Comparison of ENCODE assay signal across 19 cellular contexts in genomic region chr17:57522436-57523005, GRCh38.
DNase-seq lines count a peak whose midpoint lies in the region; ATAC-seq lines count a peak whose summit lies in the region.
"Had no signal": no experiment of that assay in that cellular context is flagged by ENCODE, and none has a peak within 500 bp of the region (broad histone marks: within the 10 kb centered on the region; RNA-seq: fewer than 3 reads in every experiment).

No MANE protein-coding gene starts in this region.

- WGBS in mesodermal cell (ENCODE audit: insufficient coverage in 2 of 2), 2 experiments: 92 to 100% methylated on average over 4 to 5 of the region's 5 CpGs

- peaks cover 60% of the 10 kb centered on the region for H3K4me1 ChIP-seq in mesodermal cell (ENCODE audit: control insufficient read depth, insufficient read depth, low read length, poor library complexity, severe bottlenecking)
- H3K4me1 ChIP-seq: transverse colon had no signal

- H3K36me3 ChIP-seq in mesodermal cell (ENCODE audit: control insufficient read depth, insufficient read depth, low read length): peaks cover 13% of the 10 kb centered on the region
- H3K36me3 ChIP-seq: ascending aorta, left lung, transverse colon had no signal

- DNase-seq in NCI-H345 (lab: John Stamatoyannopoulos, UW) (peak; percentile 16), NCI-H345 treated with DMSO at 0.1 percent for 48 hours (lab: John Stamatoyannopoulos, UW; ENCODE audit: unreplicated experiment) (no peak), RPMI7951 (ENCODE audit: low read depth) (peak; percentile 36), NOMO-1 treated with DMSO at 0.1 percent for 48 hours (lab: John Stamatoyannopoulos, UW; ENCODE audit: unreplicated experiment) (no peak)
- no peak for DNase-seq in activated T-cell treated with anti-CD3 and anti-CD28 coated beads, Interleukin-2, amount 50 U/mL, for 1 hour
- DNase-seq: activated CD4-positive, alpha-beta T cell treated with anti-CD3 and anti-CD28 coated beads, Interleukin-2, amount 10 ng/mL, durations not matched to agents 7 days and 5 days; activated CD8-positive, alpha-beta memory T cell treated with anti-CD3 and anti-CD28 coated beads, Interleukin-2, amount 50 U/mL, for 48 hours; activated naive CD4-positive, alpha-beta T cell; CD4-positive, alpha-beta T cell; left lung; naive thymus-derived CD4-positive, alpha-beta T cell; NCI-H2029 treated with DMSO at 0.1 percent for 48 hours; RPMI8226; stimulated activated CD4-positive, alpha-beta T cell treated with anti-CD3 and anti-CD28 coated beads, Interleukin-12 subunit alpha, Interleukin-12 subunit beta, amount 100 ng/mL, for 4 hours; transverse colon had no signal

- no peaks in the 10 kb centered on the region for H3K9me3 ChIP-seq in mesodermal cell (ENCODE audit: control insufficient read depth, low read length)
- H3K9me3 ChIP-seq: ascending aorta, left lung, transverse colon had no signal

- H3K27ac ChIP-seq in mesodermal cell (ENCODE audit: low read depth, low read length, severe bottlenecking) (peak overlapping the region; percentile 37), temporal lobe (ENCODE audit: low read depth, low read length) (peak overlapping the region; percentile 7)
- H3K27ac ChIP-seq: left lung, transverse colon had no signal

- no peak for ATAC-seq in HG02642 (IDR thresholded peaks at IDR 0.05; ENCODE audit: poor library complexity, unreplicated experiment)
- ATAC-seq: naive thymus-derived CD4-positive, alpha-beta T cell had no signal

- no peak overlapping the region for H3K4me3 ChIP-seq in mesodermal cell (ENCODE audit: extremely low read depth, insufficient read depth, low read length, poor library complexity, severe bottlenecking)
- H3K4me3 ChIP-seq: ascending aorta, left lung, transverse colon had no signal

Comparison
In these comparisons a context has a peak if more than half of its experiments do, and no peak if none do; other contexts are left out.
1. DNase-seq: peak in NCI-H345 (single experiment) and RPMI7951 (single experiment); none in NCI-H345 treated with DMSO at 0.1 percent for 48 hours (single experiment), NOMO-1 treated with DMSO at 0.1 percent for 48 hours (single experiment) and activated T-cell treated with anti-CD3 and anti-CD28 coated beads, Interleukin-2, amount 50 U/mL, for 1 hour (single experiment).